15 cellular contexts compared by ENCODE assay signal in the genomic region with DNA sequence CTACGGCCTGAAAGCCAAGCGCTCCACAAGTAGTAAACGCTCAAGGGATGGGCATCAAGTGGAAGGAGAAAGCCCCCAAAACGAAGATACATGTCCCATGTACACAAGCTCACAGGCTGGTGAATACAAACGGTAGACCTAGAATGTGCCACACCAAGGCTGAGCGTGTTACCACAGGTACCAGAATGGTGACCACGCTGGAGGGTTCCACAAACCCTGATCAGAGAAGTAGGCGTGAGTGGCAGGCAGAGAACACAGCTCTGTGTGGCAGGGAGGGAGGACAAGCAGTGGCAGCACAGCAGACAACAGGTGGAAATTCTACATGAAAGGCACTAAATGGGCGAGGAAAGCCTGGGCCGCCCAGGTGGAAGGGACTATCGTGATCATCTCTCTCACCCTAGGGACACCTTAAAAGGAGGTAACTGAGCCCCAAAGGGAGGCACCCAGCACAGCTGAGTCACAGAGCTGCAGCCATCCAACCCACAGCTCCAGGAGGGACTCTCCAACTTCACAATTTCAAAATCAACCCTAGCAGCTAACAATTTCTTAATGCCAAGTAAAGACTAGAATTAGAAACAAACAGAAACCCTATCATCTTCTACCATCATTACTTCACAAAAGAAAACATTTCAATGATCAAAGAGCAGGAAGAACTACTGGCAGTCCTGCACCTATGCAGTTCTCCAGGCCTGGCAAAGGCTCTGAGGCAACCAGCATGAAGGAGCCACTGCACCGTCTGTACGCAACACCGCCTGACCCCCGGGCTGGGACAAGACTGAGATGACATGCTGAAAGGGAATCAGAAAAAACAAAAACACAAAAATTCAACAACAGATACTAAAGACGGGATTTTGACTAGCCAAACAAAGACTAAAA. TPM values are rescaled to one million over a fixed set of nuclear protein-coding genes. Genes with fewer than 3 reads are reported as not detected.
"Had no signal": no experiment of that assay in that cellular context is flagged by ENCODE, and none has a peak within 500 bp of the region (broad histone marks: within the 10 kb centered on the region; RNA-seq: fewer than 3 reads in every experiment).

No MANE protein-coding gene starts in this region.

RNA-seq across cellular contexts. Expression of a gene that starts 32.7 kb away (rescaled TPM):
- total RNA-seq: smooth muscle cell, subcutaneous adipose tissue, vagina had no signal

RNA-seq across cellular contexts. Expression of a gene that starts 42.4 kb away (rescaled TPM):
- total RNA-seq: gastroesophageal sphincter, heart left ventricle, hepatocyte, left lobe of liver, liver, mononuclear cell, osteocyte, right atrium auricular region, sciatic nerve, smooth muscle cell, stomach, subcutaneous adipose tissue, temporal lobe, vagina had no signal
- polyA plus RNA-seq: esophagus, heart left ventricle, hepatocyte, liver, smooth muscle cell had no signal
